ENCODE assay signal across 8 cellular contexts in genomic region chr3:186002884-186003472, GRCh38.
DNase-seq lines count a peak whose midpoint lies in the region; ATAC-seq lines count a peak whose summit lies in the region.

No MANE protein-coding gene starts in this region.

- ATAC-seq in HG03520 (IDR thresholded peaks at IDR 0.05; ENCODE audit: unreplicated experiment) (no peak), HG03571 (IDR thresholded peaks at IDR 0.05; ENCODE audit: unreplicated experiment) (no peak)

- DNase-seq in DMS 273 (lab: John Stamatoyannopoulos, UW; ENCODE audit: unreplicated experiment) (peak; percentile 74), HCEC 1CT (peak; percentile 77), SKM-1 treated with dmso at 0.1 percent for 144 hours (lab: John Stamatoyannopoulos, UW; ENCODE audit: unreplicated experiment) (peak; percentile 18), iris pigment epithelial cell (ENCODE audit: low read depth) (peak; percentile 24), DMS79 treated with DMSO at 0.1 percent for 48 hours (lab: John Stamatoyannopoulos, UW) (no peak), NCI-H2081 (lab: John Stamatoyannopoulos, UW) (no peak)

Comparison
In these comparisons a context has a peak if more than half of its experiments do, and no peak if none do; other contexts are left out.
1. DNase-seq: peak in DMS 273 (single experiment), HCEC 1CT (single experiment), SKM-1 treated with dmso at 0.1 percent for 144 hours (single experiment) and iris pigment epithelial cell (single experiment); none in DMS79 treated with DMSO at 0.1 percent for 48 hours (single experiment) and NCI-H2081 (0 of 2).